ENCODE assay signal across 20 cellular contexts in genomic region chr10:77673515-77674140, GRCh38. TPM values are rescaled to one million over a fixed set of nuclear protein-coding genes. Genes with fewer than 3 reads are reported as not detected.
DNase-seq lines count a peak whose midpoint lies in the region; ATAC-seq, FAIRE-seq and TF ChIP-seq lines count a peak whose summit lies in the region.
"Had no signal": no experiment of that assay in that cellular context is flagged by ENCODE, and none has a peak within 500 bp of the region (broad histone marks: within the 10 kb centered on the region; RNA-seq: fewer than 3 reads in every experiment).

No MANE protein-coding gene starts in this region.

- no peaks in the 10 kb centered on the region for H3K4me1 Mint-ChIP-seq in activated CD8-positive, alpha-beta T cell treated with anti-CD3 and anti-CD28 coated beads, Interleukin-2, amount 10 ng/mL, durations not matched to agents 7 days and 5 days (ENCODE audit: low read depth)
- H3K4me1 Mint-ChIP-seq: B cell, T-cell had no signal

- no peaks in the 10 kb centered on the region for H4K20me1 ChIP-seq in OCI-LY3 (ENCODE audit: insufficient read depth, low read length)

- no peak for TF ChIP-seq POLR2A in esophagus muscularis mucosa (IDR thresholded peaks at IDR 0.05; ENCODE audit: low read depth)

- peak overlapping the region; percentile 100 for H3K27ac ChIP-seq in OCI-LY3 (ENCODE audit: low read length)
- H3K27ac ChIP-seq in esophagus muscularis mucosa (replicated peaks in 1 of 4), result no peak overlapping the region
- H3K27ac ChIP-seq in small intestine (ENCODE audit: low read depth in 1 of 2, low read length in 1 of 2), result no peak overlapping the region
- no peak overlapping the region for H3K27ac ChIP-seq in WERI-Rb-1
- H3K27ac ChIP-seq: SJSA1 had no signal

- H3K9ac ChIP-seq in OCI-LY3 (ENCODE audit: low read length), result peak overlapping the region; percentile 69; the same call in 1 of the 2 replicates

- peaks cover 46% of the 10 kb centered on the region for H3K36me3 ChIP-seq in OCI-LY3 (replicated peaks; ENCODE audit: low read depth, low read length)
- no peaks in the 10 kb centered on the region for H3K36me3 ChIP-seq in esophagus muscularis mucosa
- H3K36me3 ChIP-seq in small intestine (ENCODE audit: control insufficient read depth in 2 of 2, insufficient read depth in 2 of 2, low read length in 2 of 2), result no peaks in the 10 kb centered on the region
- no peaks in the 10 kb centered on the region for H3K36me3 ChIP-seq in WERI-Rb-1
- H3K36me3 ChIP-seq: SJSA1 had no signal

- no peak overlapping the region for H3K4me3 ChIP-seq in Jurkat, Clone E6-1 (ENCODE audit: low read length)
- H3K4me3 ChIP-seq in OCI-LY3 (ENCODE audit: low read length) (no peak overlapping the region), esophagus muscularis mucosa (no peak overlapping the region), small intestine (ENCODE audit: low read depth in 1 of 2, low read length in 2 of 2) (no peak overlapping the region), WERI-Rb-1 (ENCODE audit: low read depth, low read length) (no peak overlapping the region)
- H3K4me3 ChIP-seq: SJSA1 had no signal

- no peak for FAIRE-seq in small intestine (lab: Jason Lieb, UNC)

- H3K27me3 Mint-ChIP-seq in activated CD8-positive, alpha-beta T cell treated with anti-CD3 and anti-CD28 coated beads, Interleukin-2, amount 10 ng/mL, durations not matched to agents 7 days and 5 days (ENCODE audit: low read depth), result peaks cover 25% of the 10 kb centered on the region

- H2AFZ ChIP-seq in OCI-LY3 (ENCODE audit: low read depth, low read length), result no peak overlapping the region

- H3K4me1 ChIP-seq in OCI-LY3 (ENCODE audit: low read length) (peaks cover 98% of the 10 kb centered on the region), esophagus muscularis mucosa (no peaks in the 10 kb centered on the region), small intestine (ENCODE audit: control insufficient read depth in 2 of 2, insufficient read depth in 1 of 2, low read depth in 1 of 2, low read length in 1 of 2) (peaks cover 0 to 3% of the 10 kb centered on the region in 2 donors)
- H3K4me1 ChIP-seq: SJSA1 had no signal

- TF ChIP-seq EP300 in esophagus muscularis mucosa (IDR thresholded peaks at IDR 0.05), result no peak

- intact Hi-C loops in esophagus muscularis mucosa (cut with DNase I), result no loop called here

- no peak for ATAC-seq in GM18867 (IDR thresholded peaks at IDR 0.05; ENCODE audit: unreplicated experiment)
- no peak for ATAC-seq in activated CD8-positive, alpha-beta T cell treated with anti-CD3 and anti-CD28 coated beads, Interleukin-2, amount 10 ng/mL, durations not matched to agents 7 days and 5 days
- ATAC-seq: T-cell had no signal

- H3K9me3 Mint-ChIP-seq in activated CD8-positive, alpha-beta T cell treated with anti-CD3 and anti-CD28 coated beads, Interleukin-2, amount 10 ng/mL, durations not matched to agents 7 days and 5 days (ENCODE audit: insufficient read depth), result no peaks in the 10 kb centered on the region
- H3K9me3 Mint-ChIP-seq: CD8-positive, alpha-beta memory T cell; T-cell had no signal

- CTCF ChIA-PET in activated CD8-positive, alpha-beta T cell treated with anti-CD3 and anti-CD28 coated beads, Interleukin-2, amount 10 ng/mL, durations not matched to agents 7 days and 5 days (lab: Charles Lee), result no interaction called here

- H3K4me2 ChIP-seq in OCI-LY3 (ENCODE audit: low read length), result no peak overlapping the region

- H3K9me3 ChIP-seq in OCI-LY3 (ENCODE audit: insufficient read depth, low read length) (no peaks in the 10 kb centered on the region), esophagus muscularis mucosa (no peaks in the 10 kb centered on the region), small intestine (ENCODE audit: control insufficient read depth, low read depth) (no peaks in the 10 kb centered on the region), WERI-Rb-1 (ENCODE audit: severe bottlenecking) (no peaks in the 10 kb centered on the region)
- H3K9me3 ChIP-seq: SJSA1 had no signal

- TF ChIP-seq CTCF in OCI-LY3 (IDR thresholded peaks at IDR 0.05; ENCODE audit: low read depth, low read length) (no peak), esophagus muscularis mucosa (IDR thresholded peaks at IDR 0.05) (no peak), WERI-Rb-1 (IDR thresholded peaks at IDR 0.05; ENCODE audit: low read depth, low read length) (no peak)

- H3K27me3 ChIP-seq in OCI-LY3 (ENCODE audit: low read depth, low read length) (no peaks in the 10 kb centered on the region), esophagus muscularis mucosa (peaks cover 0 to 5% (median 0%) of the 10 kb centered on the region in 4 donors), small intestine (ENCODE audit: control insufficient read depth in 2 of 2, insufficient read depth in 2 of 2, low read length in 2 of 2) (no peaks in the 10 kb centered on the region), WERI-Rb-1 (ENCODE audit: insufficient read depth, low read depth, severe bottlenecking) (no peaks in the 10 kb centered on the region)
- H3K27me3 ChIP-seq: SJSA1 had no signal

- WGBS in esophagus muscularis mucosa, result 86% methylated on average over 6 of the region's 6 CpGs
- WGBS in small intestine, 3 donors, result 36 to 59% (median 44%) methylated on average over 6 of the region's 6 CpGs

- H3K79me2 ChIP-seq in OCI-LY3 (ENCODE audit: low read length), result peaks cover 62% of the 10 kb centered on the region

- DNase-seq in Jurkat, Clone E6-1 (ENCODE audit: low read depth, low spot score), result peak; percentile 12
- DNase-seq in esophagus muscularis mucosa (ENCODE audit: extremely low spot score), result peak; percentile 53
- DNase-seq in small intestine, result peak; percentile 66
- DNase-seq in WERI-Rb-1, result no peak
- DNase-seq in activated CD8-positive, alpha-beta T cell treated with anti-CD3 and anti-CD28 coated beads, Interleukin-2, amount 10 ng/mL, durations not matched to agents 7 days and 5 days, result no peak
- DNase-seq: CD8-positive, alpha-beta memory T cell; DMS79 treated with DMSO at 0.1 percent for 48 hours; NCI-H2029; NCI-H446; NCI-H524 treated with DMSO at 0.1 percent for 48 hours; NCI-H774; NK-92 treated with Interleukin-12 subunit alpha and Interleukin-12 subunit beta, amount 100 ng/mL, for 24 hours; Right ventricle myocardium superior; RPMI8226; T-cell had no signal

- no peak overlapping the region for H3K27ac Mint-ChIP-seq in activated CD8-positive, alpha-beta T cell treated with anti-CD3 and anti-CD28 coated beads, Interleukin-2, amount 10 ng/mL, durations not matched to agents 7 days and 5 days
- H3K27ac Mint-ChIP-seq: B cell, T-cell had no signal

- H3K36me3 Mint-ChIP-seq in activated CD8-positive, alpha-beta T cell treated with anti-CD3 and anti-CD28 coated beads, Interleukin-2, amount 10 ng/mL, durations not matched to agents 7 days and 5 days (ENCODE audit: low read depth), result no peaks in the 10 kb centered on the region
- H3K36me3 Mint-ChIP-seq: CD14-positive monocyte; CD8-positive, alpha-beta memory T cell; T-cell had no signal

- POLR2A ChIA-PET in activated CD8-positive, alpha-beta T cell treated with anti-CD3 and anti-CD28 coated beads, Interleukin-2, amount 10 ng/mL, durations not matched to agents 7 days and 5 days (lab: Charles Lee), result no interaction called here

- H3K4me3 Mint-ChIP-seq in activated CD8-positive, alpha-beta T cell treated with anti-CD3 and anti-CD28 coated beads, Interleukin-2, amount 10 ng/mL, durations not matched to agents 7 days and 5 days, result no peak overlapping the region
- H3K4me3 Mint-ChIP-seq: B cell; CD14-positive monocyte; CD8-positive, alpha-beta memory T cell; T-cell had no signal

RNA-seq across cellular contexts. Expression of gene KCNMA1, which starts 36.0 kb away (rescaled TPM):
- 1.5 TPM for polyA plus RNA-seq in Jurkat, Clone E6-1 (2012; ENCODE audit: insufficient read depth, insufficient read length)
- 100 to 1,000 TPM; 146 to 300 (median 265) TPM for total RNA-seq in esophagus muscularis mucosa
- 1 to 10 TPM; 2.7 to 8.6 (median 6.9) TPM for polyA plus RNA-seq in small intestine
- under 1 TPM; 0.16 TPM for total RNA-seq in activated CD8-positive, alpha-beta T cell treated with anti-CD3 and anti-CD28 coated beads, Interleukin-2, amount 10 ng/mL, durations not matched to agents 7 days and 5 days
- polyA plus RNA-seq: CD8-positive, alpha-beta memory T cell had no signal

Comparison
In these comparisons a context has a peak if more than half of its experiments do, and no peak if none do; other contexts are left out.
1. DNase-seq: peak in Jurkat, Clone E6-1 (single experiment), esophagus muscularis mucosa (single experiment) and small intestine (single experiment); none in WERI-Rb-1 (single experiment) and activated CD8-positive, alpha-beta T cell treated with anti-CD3 and anti-CD28 coated beads, Interleukin-2, amount 10 ng/mL, durations not matched to agents 7 days and 5 days (single experiment).
2. RNA of gene KCNMA1, which starts 36.0 kb away (total RNA-seq): 146 to 300 TPM in esophagus muscularis mucosa; 0.16 TPM in activated CD8-positive, alpha-beta T cell treated with anti-CD3 and anti-CD28 coated beads, Interleukin-2, amount 10 ng/mL, durations not matched to agents 7 days and 5 days; every median in the first group is over 100 times any median in the second.